Comparison of ENCODE assay signal across 1 cellular context in the genomic region with DNA sequence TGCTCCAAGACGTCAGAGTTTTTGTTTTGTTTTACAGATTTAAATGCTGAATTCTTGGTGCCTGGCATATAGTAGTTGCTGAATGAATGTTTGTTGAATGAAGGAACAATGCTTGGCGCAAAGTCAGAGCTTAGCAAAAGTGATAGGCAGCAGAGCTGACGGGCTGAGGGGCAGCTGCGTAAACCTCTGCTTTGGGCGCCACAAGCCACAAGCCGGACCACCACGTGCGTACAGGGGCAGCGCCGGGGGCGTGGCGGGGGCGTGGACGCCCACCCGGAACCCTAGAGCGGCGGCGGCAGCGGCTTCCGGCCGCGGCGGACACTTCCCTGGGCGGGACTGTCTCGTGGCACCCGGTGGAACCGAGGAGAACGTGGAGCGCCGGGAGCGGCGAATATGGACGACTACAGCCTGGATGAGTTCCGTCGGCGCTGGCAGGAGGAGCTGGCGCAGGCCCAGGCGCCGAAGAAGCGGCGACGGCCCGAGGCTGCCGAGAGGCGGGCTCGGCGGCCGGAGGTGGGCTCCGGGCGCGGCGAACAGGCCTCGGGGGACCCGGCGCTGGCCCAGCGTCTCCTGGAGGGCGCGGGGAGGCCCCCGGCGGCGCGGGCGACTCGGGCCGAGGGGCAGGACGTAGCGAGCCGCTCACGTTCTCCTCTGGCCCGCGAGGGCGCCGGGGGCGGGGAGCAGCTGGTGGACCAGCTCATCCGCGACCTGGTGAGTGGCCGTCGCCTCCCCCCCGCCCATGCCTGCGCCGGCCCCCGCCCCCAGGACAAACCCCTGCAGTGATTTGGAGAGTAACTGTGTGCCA.
A peak's percentile ranks its signal among the peaks of the same experiment; 100 is the strongest.
TF ChIP-seq lines count a peak whose summit lies in the region.

A gene with protein sequence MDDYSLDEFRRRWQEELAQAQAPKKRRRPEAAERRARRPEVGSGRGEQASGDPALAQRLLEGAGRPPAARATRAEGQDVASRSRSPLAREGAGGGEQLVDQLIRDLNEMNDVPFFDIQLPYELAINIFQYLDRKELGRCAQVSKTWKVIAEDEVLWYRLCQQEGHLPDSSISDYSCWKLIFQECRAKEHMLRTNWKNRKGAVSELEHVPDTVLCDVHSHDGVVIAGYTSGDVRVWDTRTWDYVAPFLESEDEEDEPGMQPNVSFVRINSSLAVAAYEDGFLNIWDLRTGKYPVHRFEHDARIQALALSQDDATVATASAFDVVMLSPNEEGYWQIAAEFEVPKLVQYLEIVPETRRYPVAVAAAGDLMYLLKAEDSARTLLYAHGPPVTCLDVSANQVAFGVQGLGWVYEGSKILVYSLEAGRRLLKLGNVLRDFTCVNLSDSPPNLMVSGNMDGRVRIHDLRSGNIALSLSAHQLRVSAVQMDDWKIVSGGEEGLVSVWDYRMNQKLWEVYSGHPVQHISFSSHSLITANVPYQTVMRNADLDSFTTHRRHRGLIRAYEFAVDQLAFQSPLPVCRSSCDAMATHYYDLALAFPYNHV (plus strand): TSS at position 306 of the 805 bp plus-strand sequence. CDS start 88 bp downstream, at position 394.

TF ChIP-seq in HepG2, 621 proteins besides CTCF, POLR2A, EP300 and RAD21 (continued from another document and continues in another):
- TF ChIP-seq, protein P1, sequence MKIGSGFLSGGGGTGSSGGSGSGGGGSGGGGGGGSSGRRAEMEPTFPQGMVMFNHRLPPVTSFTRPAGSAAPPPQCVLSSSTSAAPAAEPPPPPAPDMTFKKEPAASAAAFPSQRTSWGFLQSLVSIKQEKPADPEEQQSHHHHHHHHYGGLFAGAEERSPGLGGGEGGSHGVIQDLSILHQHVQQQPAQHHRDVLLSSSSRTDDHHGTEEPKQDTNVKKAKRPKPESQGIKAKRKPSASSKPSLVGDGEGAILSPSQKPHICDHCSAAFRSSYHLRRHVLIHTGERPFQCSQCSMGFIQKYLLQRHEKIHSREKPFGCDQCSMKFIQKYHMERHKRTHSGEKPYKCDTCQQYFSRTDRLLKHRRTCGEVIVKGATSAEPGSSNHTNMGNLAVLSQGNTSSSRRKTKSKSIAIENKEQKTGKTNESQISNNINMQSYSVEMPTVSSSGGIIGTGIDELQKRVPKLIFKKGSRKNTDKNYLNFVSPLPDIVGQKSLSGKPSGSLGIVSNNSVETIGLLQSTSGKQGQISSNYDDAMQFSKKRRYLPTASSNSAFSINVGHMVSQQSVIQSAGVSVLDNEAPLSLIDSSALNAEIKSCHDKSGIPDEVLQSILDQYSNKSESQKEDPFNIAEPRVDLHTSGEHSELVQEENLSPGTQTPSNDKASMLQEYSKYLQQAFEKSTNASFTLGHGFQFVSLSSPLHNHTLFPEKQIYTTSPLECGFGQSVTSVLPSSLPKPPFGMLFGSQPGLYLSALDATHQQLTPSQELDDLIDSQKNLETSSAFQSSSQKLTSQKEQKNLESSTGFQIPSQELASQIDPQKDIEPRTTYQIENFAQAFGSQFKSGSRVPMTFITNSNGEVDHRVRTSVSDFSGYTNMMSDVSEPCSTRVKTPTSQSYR (CRISPR knock-in tag; IDR thresholded peaks at IDR 0.05; ENCODE audit: borderline replicate concordance) = peak; percentile 22; the same call in 1 of the 2 replicates
- TF ChIP-seq, protein P2, sequence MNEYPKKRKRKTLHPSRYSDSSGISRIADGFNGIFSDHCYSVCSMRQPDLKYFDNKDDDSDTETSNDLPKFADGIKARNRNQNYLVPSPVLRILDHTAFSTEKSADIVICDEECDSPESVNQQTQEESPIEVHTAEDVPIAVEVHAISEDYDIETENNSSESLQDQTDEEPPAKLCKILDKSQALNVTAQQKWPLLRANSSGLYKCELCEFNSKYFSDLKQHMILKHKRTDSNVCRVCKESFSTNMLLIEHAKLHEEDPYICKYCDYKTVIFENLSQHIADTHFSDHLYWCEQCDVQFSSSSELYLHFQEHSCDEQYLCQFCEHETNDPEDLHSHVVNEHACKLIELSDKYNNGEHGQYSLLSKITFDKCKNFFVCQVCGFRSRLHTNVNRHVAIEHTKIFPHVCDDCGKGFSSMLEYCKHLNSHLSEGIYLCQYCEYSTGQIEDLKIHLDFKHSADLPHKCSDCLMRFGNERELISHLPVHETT (CRISPR knock-in tag; conservative IDR thresholded peaks at IDR 0.05) = peak; percentile 91
- TF ChIP-seq, protein P3, sequence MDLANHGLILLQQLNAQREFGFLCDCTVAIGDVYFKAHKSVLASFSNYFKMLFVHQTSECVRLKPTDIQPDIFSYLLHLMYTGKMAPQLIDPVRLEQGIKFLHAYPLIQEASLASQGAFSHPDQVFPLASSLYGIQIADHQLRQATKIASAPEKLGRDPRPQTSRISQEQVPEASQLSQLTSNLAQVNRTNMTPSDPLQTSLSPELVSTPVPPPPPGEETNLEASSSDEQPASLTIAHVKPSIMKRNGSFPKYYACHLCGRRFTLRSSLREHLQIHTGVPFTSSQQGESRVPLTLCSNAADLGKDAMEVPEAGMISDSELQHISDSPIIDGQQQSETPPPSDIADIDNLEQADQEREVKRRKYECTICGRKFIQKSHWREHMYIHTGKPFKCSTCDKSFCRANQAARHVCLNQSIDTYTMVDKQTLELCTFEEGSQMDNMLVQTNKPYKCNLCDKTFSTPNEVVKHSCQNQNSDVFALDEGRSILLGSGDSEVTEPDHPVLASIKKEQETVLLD (CRISPR knock-in tag; IDR thresholded peaks at IDR 0.05; ENCODE audit: low read depth) = peak; percentile 85
- peak; percentile 69 for TF ChIP-seq MED1 (CRISPR knock-in tag; IDR thresholded peaks at IDR 0.05)
- TF ChIP-seq, protein P4, sequence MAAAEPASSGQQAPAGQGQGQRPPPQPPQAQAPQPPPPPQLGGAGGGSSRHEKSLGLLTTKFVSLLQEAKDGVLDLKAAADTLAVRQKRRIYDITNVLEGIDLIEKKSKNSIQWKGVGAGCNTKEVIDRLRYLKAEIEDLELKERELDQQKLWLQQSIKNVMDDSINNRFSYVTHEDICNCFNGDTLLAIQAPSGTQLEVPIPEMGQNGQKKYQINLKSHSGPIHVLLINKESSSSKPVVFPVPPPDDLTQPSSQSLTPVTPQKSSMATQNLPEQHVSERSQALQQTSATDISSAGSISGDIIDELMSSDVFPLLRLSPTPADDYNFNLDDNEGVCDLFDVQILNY (CRISPR knock-in tag; conservative IDR thresholded peaks at IDR 0.05) = peak; percentile 68; the same call in 1 of the 2 replicates
- peak; percentile 41 for TF ChIP-seq SOX5 (CRISPR knock-in tag; IDR thresholded peaks at IDR 0.05; ENCODE audit: borderline replicate concordance)
- no peak for TF ChIP-seq FOSL1 (CRISPR knock-in tag; IDR thresholded peaks at IDR 0.05; ENCODE audit: borderline replicate concordance)
- 0 out of 2 replicates have a peak, but pooled peaks have one; percentile 27 for TF ChIP-seq ZNF629 (CRISPR knock-in tag; conservative IDR thresholded peaks at IDR 0.05)
- no peak for TF ChIP-seq GPN1 (CRISPR knock-in tag; IDR thresholded peaks at IDR 0.05; ENCODE audit: borderline replicate concordance)
- TF ChIP-seq ZNF607 (CRISPR knock-in tag; IDR thresholded peaks at IDR 0.05; ENCODE audit: borderline replicate concordance) = peak; percentile 73
- no peak for TF ChIP-seq SETDB1 (CRISPR knock-in tag; IDR thresholded peaks at IDR 0.05; ENCODE audit: borderline replicate concordance)
- peak; percentile 40 for TF ChIP-seq FOXO1 (CRISPR knock-in tag; IDR thresholded peaks at IDR 0.05)
- no peak; the same call in 1 of the 2 replicates for TF ChIP-seq RNF2 (conservative IDR thresholded peaks at IDR 0.05; ENCODE audit: low read depth)
- TF ChIP-seq, protein P5, sequence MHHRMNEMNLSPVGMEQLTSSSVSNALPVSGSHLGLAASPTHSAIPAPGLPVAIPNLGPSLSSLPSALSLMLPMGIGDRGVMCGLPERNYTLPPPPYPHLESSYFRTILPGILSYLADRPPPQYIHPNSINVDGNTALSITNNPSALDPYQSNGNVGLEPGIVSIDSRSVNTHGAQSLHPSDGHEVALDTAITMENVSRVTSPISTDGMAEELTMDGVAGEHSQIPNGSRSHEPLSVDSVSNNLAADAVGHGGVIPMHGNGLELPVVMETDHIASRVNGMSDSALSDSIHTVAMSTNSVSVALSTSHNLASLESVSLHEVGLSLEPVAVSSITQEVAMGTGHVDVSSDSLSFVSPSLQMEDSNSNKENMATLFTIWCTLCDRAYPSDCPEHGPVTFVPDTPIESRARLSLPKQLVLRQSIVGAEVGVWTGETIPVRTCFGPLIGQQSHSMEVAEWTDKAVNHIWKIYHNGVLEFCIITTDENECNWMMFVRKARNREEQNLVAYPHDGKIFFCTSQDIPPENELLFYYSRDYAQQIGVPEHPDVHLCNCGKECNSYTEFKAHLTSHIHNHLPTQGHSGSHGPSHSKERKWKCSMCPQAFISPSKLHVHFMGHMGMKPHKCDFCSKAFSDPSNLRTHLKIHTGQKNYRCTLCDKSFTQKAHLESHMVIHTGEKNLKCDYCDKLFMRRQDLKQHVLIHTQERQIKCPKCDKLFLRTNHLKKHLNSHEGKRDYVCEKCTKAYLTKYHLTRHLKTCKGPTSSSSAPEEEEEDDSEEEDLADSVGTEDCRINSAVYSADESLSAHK (CRISPR knock-in tag; IDR thresholded peaks at IDR 0.05; ENCODE audit: borderline replicate concordance) = no peak; the same call in 1 of the 2 replicates
- no peak for TF ChIP-seq ZNF33A (CRISPR knock-in tag; IDR thresholded peaks at IDR 0.05; ENCODE audit: borderline replicate concordance)
- 0 out of 2 replicates have a peak, but pooled peaks have one; percentile 29 for TF ChIP-seq DNMT1 (CRISPR knock-in tag; IDR thresholded peaks at IDR 0.05)
- TF ChIP-seq RFX3 (CRISPR knock-in tag; IDR thresholded peaks at IDR 0.05) = no peak
- TF ChIP-seq ZNF460 (CRISPR knock-in tag; IDR thresholded peaks at IDR 0.05; ENCODE audit: borderline replicate concordance) = no peak
- TF ChIP-seq SOX13 (IDR thresholded peaks at IDR 0.05) = no peak
- no peak; a peak in 1 of 4 replicates for TF ChIP-seq SOX13 (CRISPR knock-in tag; conservative IDR thresholded peaks at IDR 0.05 in 1 of 2, IDR thresholded peaks at IDR 0.05 in 1 of 2)
- TF ChIP-seq SIX4 (CRISPR knock-in tag; IDR thresholded peaks at IDR 0.05) = no peak
- TF ChIP-seq ZIK1 (CRISPR knock-in tag; IDR thresholded peaks at IDR 0.05; ENCODE audit: borderline replicate concordance, low read depth) = no peak
- TF ChIP-seq ELF3 (CRISPR knock-in tag; IDR thresholded peaks at IDR 0.05) = 0 out of 2 replicates have a peak, but pooled peaks have one; percentile 48
- no peak for TF ChIP-seq ZNF790 (CRISPR knock-in tag; IDR thresholded peaks at IDR 0.05; ENCODE audit: borderline replicate concordance)
- TF ChIP-seq PCBP2 (optimal IDR thresholded peaks at IDR 0.05; ENCODE audit: low read depth, low read length, poor library complexity, severe bottlenecking) = no peak
- no peak for TF ChIP-seq ZNF367 (CRISPR knock-in tag; IDR thresholded peaks at IDR 0.05; ENCODE audit: borderline replicate concordance)
- TF ChIP-seq NFATC3 (CRISPR knock-in tag; IDR thresholded peaks at IDR 0.05) = no peak
- TF ChIP-seq, protein P6, sequence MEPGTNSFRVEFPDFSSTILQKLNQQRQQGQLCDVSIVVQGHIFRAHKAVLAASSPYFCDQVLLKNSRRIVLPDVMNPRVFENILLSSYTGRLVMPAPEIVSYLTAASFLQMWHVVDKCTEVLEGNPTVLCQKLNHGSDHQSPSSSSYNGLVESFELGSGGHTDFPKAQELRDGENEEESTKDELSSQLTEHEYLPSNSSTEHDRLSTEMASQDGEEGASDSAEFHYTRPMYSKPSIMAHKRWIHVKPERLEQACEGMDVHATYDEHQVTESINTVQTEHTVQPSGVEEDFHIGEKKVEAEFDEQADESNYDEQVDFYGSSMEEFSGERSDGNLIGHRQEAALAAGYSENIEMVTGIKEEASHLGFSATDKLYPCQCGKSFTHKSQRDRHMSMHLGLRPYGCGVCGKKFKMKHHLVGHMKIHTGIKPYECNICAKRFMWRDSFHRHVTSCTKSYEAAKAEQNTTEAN (CRISPR knock-in tag; conservative IDR thresholded peaks at IDR 0.05) = no peak; the same call in 1 of the 2 replicates
- peak; percentile 89 for TF ChIP-seq KAT8 (CRISPR knock-in tag; IDR thresholded peaks at IDR 0.05)
- TF ChIP-seq DPF2 (CRISPR knock-in tag; IDR thresholded peaks at IDR 0.05; ENCODE audit: borderline replicate concordance, low read depth) = no peak
- TF ChIP-seq PAX8 (CRISPR knock-in tag; IDR thresholded peaks at IDR 0.05; ENCODE audit: borderline replicate concordance) = peak; percentile 93; the same call in 1 of the 2 replicates
- TF ChIP-seq, protein P7, sequence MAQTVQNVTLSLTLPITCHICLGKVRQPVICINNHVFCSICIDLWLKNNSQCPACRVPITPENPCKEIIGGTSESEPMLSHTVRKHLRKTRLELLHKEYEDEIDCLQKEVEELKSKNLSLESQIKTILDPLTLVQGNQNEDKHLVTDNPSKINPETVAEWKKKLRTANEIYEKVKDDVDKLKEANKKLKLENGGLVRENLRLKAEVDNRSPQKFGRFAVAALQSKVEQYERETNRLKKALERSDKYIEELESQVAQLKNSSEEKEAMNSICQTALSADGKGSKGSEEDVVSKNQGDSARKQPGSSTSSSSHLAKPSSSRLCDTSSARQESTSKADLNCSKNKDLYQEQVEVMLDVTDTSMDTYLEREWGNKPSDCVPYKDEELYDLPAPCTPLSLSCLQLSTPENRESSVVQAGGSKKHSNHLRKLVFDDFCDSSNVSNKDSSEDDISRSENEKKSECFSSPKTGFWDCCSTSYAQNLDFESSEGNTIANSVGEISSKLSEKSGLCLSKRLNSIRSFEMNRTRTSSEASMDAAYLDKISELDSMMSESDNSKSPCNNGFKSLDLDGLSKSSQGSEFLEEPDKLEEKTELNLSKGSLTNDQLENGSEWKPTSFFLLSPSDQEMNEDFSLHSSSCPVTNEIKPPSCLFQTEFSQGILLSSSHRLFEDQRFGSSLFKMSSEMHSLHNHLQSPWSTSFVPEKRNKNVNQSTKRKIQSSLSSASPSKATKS (CRISPR knock-in tag; IDR thresholded peaks at IDR 0.05) = no peak
- TF ChIP-seq RARA (CRISPR knock-in tag; IDR thresholded peaks at IDR 0.05) = no peak
- TF ChIP-seq ZNF282 (IDR thresholded peaks at IDR 0.05; ENCODE audit: partially characterized antibody) = no peak
- 0 out of 2 replicates have a peak, but pooled peaks have one; percentile 32 for TF ChIP-seq MAZ (IDR thresholded peaks at IDR 0.05; ENCODE audit: borderline replicate concordance, low read depth, low read length)
- peak; percentile 89 for TF ChIP-seq MAZ (CRISPR knock-in tag; IDR thresholded peaks at IDR 0.05; ENCODE audit: low read depth)
- TF ChIP-seq, protein P8, sequence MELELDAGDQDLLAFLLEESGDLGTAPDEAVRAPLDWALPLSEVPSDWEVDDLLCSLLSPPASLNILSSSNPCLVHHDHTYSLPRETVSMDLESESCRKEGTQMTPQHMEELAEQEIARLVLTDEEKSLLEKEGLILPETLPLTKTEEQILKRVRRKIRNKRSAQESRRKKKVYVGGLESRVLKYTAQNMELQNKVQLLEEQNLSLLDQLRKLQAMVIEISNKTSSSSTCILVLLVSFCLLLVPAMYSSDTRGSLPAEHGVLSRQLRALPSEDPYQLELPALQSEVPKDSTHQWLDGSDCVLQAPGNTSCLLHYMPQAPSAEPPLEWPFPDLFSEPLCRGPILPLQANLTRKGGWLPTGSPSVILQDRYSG (CRISPR knock-in tag; IDR thresholded peaks at IDR 0.05) = no peak
- peak; percentile 88; the same call in 1 of the 2 replicates for TF ChIP-seq CBFB (CRISPR knock-in tag; IDR thresholded peaks at IDR 0.05)
- no peak for TF ChIP-seq ZNF484 (CRISPR knock-in tag; IDR thresholded peaks at IDR 0.05; ENCODE audit: borderline replicate concordance, low read depth)
- TF ChIP-seq ZNF672 (CRISPR knock-in tag; IDR thresholded peaks at IDR 0.05) = no peak
